8 cellular contexts compared by ENCODE assay signal in genomic region chr10:1057106-1057657, GRCh38. TPM values are rescaled to one million over a fixed set of nuclear protein-coding genes. Genes with fewer than 3 reads are reported as not detected.
DNase-seq lines count a peak whose midpoint lies in the region; ATAC-seq, FAIRE-seq and TF ChIP-seq lines count a peak whose summit lies in the region.

No MANE protein-coding gene starts in this region.

- POLR2A ChIA-PET in Caco-2 (lab: Charles Lee), result no interaction called here
- POLR2A ChIA-PET in HCT116 (lab: Charles Lee), result no interaction called here

- H3K36me3 Mint-ChIP-seq in Caco-2 (ENCODE audit: insufficient read depth, unreplicated experiment), result peaks cover 51% of the 10 kb centered on the region

- peaks cover 90% of the 10 kb centered on the region for H3K79me2 ChIP-seq in HCT116 (ENCODE audit: insufficient read depth, low read length)

- peaks cover 20% of the 10 kb centered on the region for H3K4me1 Mint-ChIP-seq in Caco-2 (ENCODE audit: low read depth, unreplicated experiment)

- peak overlapping the region; percentile 95 for H3K4me3 Mint-ChIP-seq in Caco-2 (ENCODE audit: unreplicated experiment)

- FAIRE-seq in GM12892 (lab: Jason Lieb, UNC), result no peak

- intact Hi-C loops in Caco-2 (cut with micrococcal nuclease; ENCODE audit: unreplicated experiment), result no loop called here
- intact Hi-C loops in HCT116 (cut with micrococcal nuclease), result loop anchor here (10.0 kb wide), 1 partner anchor 122 kb away; the partner anchor contains the start of gene LARP4B
- intact Hi-C loops in esophagus squamous epithelium (cut with DNase I), result no loop called here

- BruUV-seq in Caco-2 (replicated peaks; lab: Mats Ljungman, UMichigan) (no TSS peak), HCT116 (replicated peaks; lab: Mats Ljungman, UMichigan) (no TSS peak)

- CTCF ChIA-PET in Caco-2 (lab: Charles Lee), result no interaction called here
- CTCF ChIA-PET in HCT116 (lab: Charles Lee), result no interaction called here

- no peaks in the 10 kb centered on the region for H3K9me3 Mint-ChIP-seq in Caco-2 (ENCODE audit: unreplicated experiment)

- TF ChIP-seq POLR2A in HCT116 (IDR thresholded peaks at IDR 0.05; ENCODE audit: borderline replicate concordance, extremely low read depth, insufficient read depth, insufficient read length), result no peak
- no peak for TF ChIP-seq POLR2A in esophagus squamous epithelium (IDR thresholded peaks at IDR 0.05)
- no peak for TF ChIP-seq POLR2A in GM12892 (IDR thresholded peaks at IDR 0.05; ENCODE audit: low read depth, low read length)

- peak overlapping the region; percentile 94 for H3K9ac ChIP-seq in HCT116 (ENCODE audit: low read length)

- WGBS in esophagus squamous epithelium, 2 donors, result 1 to 2% methylated on average over 18 of the region's 26 CpGs

- RAD21 ChIA-PET in HCT116 (lab: Charles Lee; ENCODE audit: low non-redundant PET in 1 of 2, low total read pairs in 2 of 2, uncharacterized antibody in 2 of 2, unreplicated experiment in 2 of 2), result no interaction called here

- H3K36me3 ChIP-seq in Caco-2 (ENCODE audit: control insufficient read depth, insufficient read depth, low read length) (0 out of 2 replicates have a peak, but pooled peaks cover 3% of the 10 kb centered on the region), HCT116 (ENCODE audit: control insufficient read depth in 1 of 2, insufficient read depth in 2 of 2, low read length in 2 of 2) (no peaks in the 10 kb centered on the region; a peak in 2 of 4 replicates), esophagus squamous epithelium (peaks cover 0 to 12% (median 0%) of the 10 kb centered on the region in 3 donors), neuron (ENCODE audit: insufficient read depth, low read length) (peaks cover 21% of the 10 kb centered on the region)

- H3K27ac ChIP-seq in HCT116 (ENCODE audit: low read depth, low read length), result peak overlapping the region; percentile 89; the same call in 1 of the 2 replicates
- H3K27ac ChIP-seq in esophagus squamous epithelium, result peak overlapping the region; percentile 98 to 100 (median 99)

- peak overlapping the region; percentile 99 for H3K4me3 ChIP-seq in Caco-2 (ENCODE audit: low read depth, low read length)
- peak overlapping the region; percentile 80 to 91 for H3K4me3 ChIP-seq in HCT116 (replicated peaks in 1 of 2; ENCODE audit: low read depth in 1 of 2, low read length in 2 of 2)
- peak overlapping the region; percentile 82 to 97 (median 92) for H3K4me3 ChIP-seq in esophagus squamous epithelium
- H3K4me3 ChIP-seq in neuron (ENCODE audit: low read length), result peak overlapping the region; percentile 100

- ATAC-seq in HCT116, result peak; percentile 17; the same call in 1 of the 2 replicates
- ATAC-seq in GM18861 (IDR thresholded peaks at IDR 0.05; ENCODE audit: unreplicated experiment), result no peak

- peak overlapping the region; percentile 96 for H3K27ac Mint-ChIP-seq in Caco-2 (ENCODE audit: unreplicated experiment)

- DNase-seq in Caco-2 (no peak), HCT116 (ENCODE audit: low read depth, low spot score) (no peak), SKM-1 treated with dmso at 0.1 percent for 144 hours (lab: John Stamatoyannopoulos, UW; ENCODE audit: unreplicated experiment) (peak; percentile 47), esophagus squamous epithelium (lab: John Stamatoyannopoulos, UW) (no peak), GM12892 (ENCODE audit: insufficient read length) (no peak)
- DNase-seq in stimulated activated CD4-positive, alpha-beta T cell treated with anti-CD3 and anti-CD28 coated beads, Interleukin-4, amount 100 ng/mL, for 24 hours, result no peak

- no peaks in the 10 kb centered on the region for H3K9me3 ChIP-seq in Caco-2
- H3K9me3 ChIP-seq in HCT116 (ENCODE audit: control insufficient read depth in 1 of 2, insufficient read depth in 1 of 2, low read depth in 1 of 2, low read length in 2 of 2), result no peaks in the 10 kb centered on the region
- H3K9me3 ChIP-seq in esophagus squamous epithelium, result no peaks in the 10 kb centered on the region
- H3K9me3 ChIP-seq in neuron (ENCODE audit: low read length), result no peaks in the 10 kb centered on the region

- no peaks in the 10 kb centered on the region for H4K20me1 ChIP-seq in HCT116 (ENCODE audit: insufficient read depth)

- H3K4me1 ChIP-seq in Caco-2, result peaks cover 14% of the 10 kb centered on the region
- H3K4me1 ChIP-seq in HCT116 (ENCODE audit: control insufficient read depth in 1 of 2, insufficient read depth in 2 of 2, low read length in 2 of 2), result peaks cover 12 to 16% of the 10 kb centered on the region in 2 experiments; a peak in 3 of 4 replicates
- H3K4me1 ChIP-seq in esophagus squamous epithelium, result peaks cover 12 to 77% (median 41%) of the 10 kb centered on the region in 3 donors
- H3K4me1 ChIP-seq in neuron (ENCODE audit: insufficient read depth, low read length), result peaks cover 25% of the 10 kb centered on the region

- no peak for TF ChIP-seq CTCF in Caco-2 (IDR thresholded peaks at IDR 0.05; ENCODE audit: insufficient read depth in 1 of 2, low read depth in 1 of 2, low read length in 1 of 2, severe bottlenecking in 1 of 2, unreplicated experiment in 1 of 2)
- TF ChIP-seq CTCF in HCT116 (IDR thresholded peaks at IDR 0.05 in 2 of 3, conservative IDR thresholded peaks at IDR 0.05 in 1 of 3; ENCODE audit: borderline replicate concordance in 1 of 3, insufficient read depth in 1 of 3, low read depth in 2 of 3, low read length in 2 of 3), result no peak
- TF ChIP-seq CTCF in esophagus squamous epithelium (IDR thresholded peaks at IDR 0.05), result no peak

- no peak overlapping the region for H2AFZ ChIP-seq in HCT116 (ENCODE audit: low read depth, low read length, poor library complexity, severe bottlenecking)
- H2AFZ ChIP-seq in neuron (ENCODE audit: low read depth, low read length), result peak overlapping the region; percentile 53

- no peaks in the 10 kb centered on the region for H3K27me3 Mint-ChIP-seq in Caco-2 (ENCODE audit: insufficient read depth, unreplicated experiment)

- H3K4me2 ChIP-seq in HCT116 (ENCODE audit: low read length), result peak overlapping the region; percentile 82

- TF ChIP-seq RAD21 in HCT116 (IDR thresholded peaks at IDR 0.05; ENCODE audit: low read depth), result no peak

- H3K27me3 ChIP-seq in Caco-2 (replicated peaks; ENCODE audit: control insufficient read depth, insufficient read depth, low read length) (no peaks in the 10 kb centered on the region), HCT116 (ENCODE audit: insufficient read depth, low read length) (no peaks in the 10 kb centered on the region), esophagus squamous epithelium (no peaks in the 10 kb centered on the region), neuron (ENCODE audit: insufficient read depth, low read length) (no peaks in the 10 kb centered on the region)

- H3K9me2 ChIP-seq in HCT116 (ENCODE audit: insufficient read depth), result no peaks in the 10 kb centered on the region

TF ChIP-seq in HCT116, 20 proteins besides CTCF, POLR2A, EP300 and RAD21:
- TF ChIP-seq YY1 (IDR thresholded peaks at IDR 0.05; ENCODE audit: extremely low read depth, insufficient replicate concordance, low read depth, low read length), result no peak
- TF ChIP-seq ELF1 (IDR thresholded peaks at IDR 0.05; ENCODE audit: borderline replicate concordance, low read depth), result no peak
- TF ChIP-seq CEBPB (IDR thresholded peaks at IDR 0.05; ENCODE audit: low read depth), result no peak
- TF ChIP-seq JUND (IDR thresholded peaks at IDR 0.05), result no peak
- TF ChIP-seq SP1 (IDR thresholded peaks at IDR 0.05; ENCODE audit: low read depth), result no peak
- TF ChIP-seq MAX (IDR thresholded peaks at IDR 0.05), result no peak
- TF ChIP-seq ZBTB33 (IDR thresholded peaks at IDR 0.05; ENCODE audit: extremely low read depth, insufficient replicate concordance, low read length), result no peak
- no peak for TF ChIP-seq ZNF274 (IDR thresholded peaks at IDR 0.05; ENCODE audit: low read depth, low read length)
- TF ChIP-seq EZH2phosphoT487 (IDR thresholded peaks at IDR 0.05; ENCODE audit: borderline replicate concordance), result no peak
- no peak for TF ChIP-seq ATF3 (IDR thresholded peaks at IDR 0.05)
- no peak for TF ChIP-seq CBX3 (IDR thresholded peaks at IDR 0.05; ENCODE audit: low read depth)

RNA-seq across cellular contexts. Expression of gene WDR37, which starts 1.0 kb away (rescaled TPM):
- total RNA-seq in Caco-2 (2022), result 20.6 and 22.9 TPM in 2 replicates
- total RNA-seq in HCT116 (2021; ENCODE audit: unreplicated experiment), result 9.1 TPM
- polyA plus RNA-seq in HCT116 (2012), result 5.7 and 6.4 TPM in 2 replicates
- total RNA-seq in esophagus squamous epithelium, result 10 to 100 TPM in 2 of 4 donors, 1 to 10 TPM in 2; 7.5 to 17.2 (median 11.3) TPM
- polyA plus RNA-seq in GM12892 (2012; ENCODE audit: missing spikeins), result 7.0 TPM

RNA-seq across cellular contexts. Expression of gene IDI1, which starts 8.3 kb away (rescaled TPM):
- total RNA-seq in Caco-2 (2022) (121 and 133 TPM in 2 replicates), HCT116 (2021; ENCODE audit: unreplicated experiment) (37.8 TPM), esophagus squamous epithelium (10 to 100 TPM; 30.7 to 87.5 (median 59.9) TPM)
- polyA plus RNA-seq in HCT116 (2012), result 25.3 and 27.4 TPM in 2 replicates
- polyA plus RNA-seq in GM12892 (2012; ENCODE audit: missing spikeins), result 133 TPM

RNA-seq across cellular contexts. Expression of gene IDI2, which starts 31.5 kb away (rescaled TPM):
- not detected in 2 replicates for total RNA-seq in Caco-2 (2022)
- not detected for total RNA-seq in HCT116 (2021; ENCODE audit: unreplicated experiment)
- not detected in 2 replicates for polyA plus RNA-seq in HCT116 (2012)
- not detected for total RNA-seq in esophagus squamous epithelium
- polyA plus RNA-seq in GM12892 (2012; ENCODE audit: missing spikeins), result not detected
